Comparison of ENCODE assay signal across 13 cellular contexts in the genomic region with DNA sequence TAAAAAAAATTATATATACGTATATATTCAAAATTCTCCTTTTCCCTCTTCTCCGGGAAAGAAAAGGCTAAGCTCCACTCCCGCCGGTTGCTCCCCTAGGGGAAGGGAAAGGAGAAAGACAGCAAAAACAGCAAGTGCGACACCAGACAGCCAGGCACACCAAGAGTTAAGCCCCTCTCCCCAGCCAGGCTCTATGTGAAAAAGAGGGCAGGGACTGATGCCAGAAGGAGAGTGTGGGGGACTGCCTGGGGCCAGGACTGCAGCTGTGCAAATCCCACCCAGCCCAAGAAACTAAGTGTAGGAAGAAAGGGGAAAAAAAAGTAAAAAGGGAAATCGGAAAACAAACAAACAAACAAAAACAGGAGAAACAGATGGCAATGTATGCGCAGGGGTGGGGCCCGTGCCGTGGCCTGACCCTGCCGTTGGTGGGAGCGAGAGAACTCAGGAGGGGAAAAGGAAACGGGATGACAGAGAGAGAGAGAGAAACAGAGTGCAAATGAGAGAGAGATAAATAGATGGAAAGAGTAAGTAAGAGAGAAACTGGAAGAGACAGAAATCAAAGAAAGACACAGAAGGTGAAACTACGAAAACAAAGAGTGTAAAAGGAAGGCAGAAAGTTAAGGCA. TPM values are rescaled to one million over a fixed set of nuclear protein-coding genes. Genes with fewer than 3 reads are reported as not detected.
A peak's percentile ranks its signal among the peaks of the same experiment; 100 is the strongest.
DNase-seq lines count a peak whose midpoint lies in the region; ATAC-seq and TF ChIP-seq lines count a peak whose summit lies in the region.
"Had no signal": no experiment of that assay in that cellular context is flagged by ENCODE, and none has a peak within 500 bp of the region (broad histone marks: within the 10 kb centered on the region; RNA-seq: fewer than 3 reads in every experiment).

No MANE protein-coding gene starts in this region.

- DNase-seq in SK-N-SH (no peak), foreskin fibroblast (peak in 1 of 2 donors; percentile 61), neural crest cell (ENCODE audit: low read depth, low spot score) (peak; percentile 36), NCI-H526 treated with DMSO at 0.1 percent for 48 hours (lab: John Stamatoyannopoulos, UW) (no peak), T-helper 17 cell (no peak), Calu3 (no peak)
- DNase-seq: ACHN, erythroblast, small intestine had no signal

- H3K9me3 ChIP-seq in SK-N-SH (no peaks in the 10 kb centered on the region), T-helper 17 cell (ENCODE audit: control insufficient read depth, low read length, poor library complexity, severe bottlenecking) (peaks cover 3% of the 10 kb centered on the region)

- peak overlapping the region; percentile 56 for H3K4me2 ChIP-seq in SK-N-SH

- H3F3A ChIP-seq in SK-N-SH (replicated peaks; ENCODE audit: insufficient read depth), result peaks cover 16% of the 10 kb centered on the region

- H3K4me3 Mint-ChIP-seq in neural crest cell (peak overlapping the region; percentile 77), T-helper 17 cell (no peak overlapping the region), Calu3 (ENCODE audit: low read depth, unreplicated experiment) (no peak overlapping the region)

- TF ChIP-seq RAD21 in SK-N-SH (IDR thresholded peaks at IDR 0.05; ENCODE audit: low read length), result no peak

- WGBS in SK-N-SH (ENCODE audit: low lambda C conversion rate), result 27% methylated on average over 13 of the region's 13 CpGs

- H3K4me3 ChIP-seq in ACC112 (ENCODE audit: low read depth, low read length) (peak overlapping the region; percentile 52), SK-N-SH (ENCODE audit: low read depth in 2 of 2, low read length in 1 of 2) (peak overlapping the region in 1 of 2 experiments; percentile 6; a peak in 1 of 4 replicates), foreskin fibroblast (ENCODE audit: low read depth in 1 of 2, low read length in 2 of 2) (peak overlapping the region; percentile 17 to 25)

- ATAC-seq in GM18873 (IDR thresholded peaks at IDR 0.05; ENCODE audit: low FRiP score, unreplicated experiment) (no peak), T-helper 17 cell (no peak)
- ATAC-seq: HCT116 had no signal

- H3K4me1 Mint-ChIP-seq in neural crest cell (peaks cover 39% of the 10 kb centered on the region), T-helper 17 cell (peaks cover 10% of the 10 kb centered on the region), Calu3 (ENCODE audit: low read depth, unreplicated experiment) (peaks cover 14% of the 10 kb centered on the region)

- TF ChIP-seq CTCF in SK-N-SH (IDR thresholded peaks at IDR 0.05), result no peak
- TF ChIP-seq CTCF in foreskin fibroblast (IDR thresholded peaks at IDR 0.05; ENCODE audit: low read depth, low read length), result no peak
- TF ChIP-seq CTCF in neural crest cell (conservative IDR thresholded peaks at IDR 0.05), result no peak
- no peak for TF ChIP-seq CTCF in Calu3 (IDR thresholded peaks at IDR 0.05; ENCODE audit: unreplicated experiment)

- H3K9ac ChIP-seq in SK-N-SH, result peak overlapping the region; percentile 45; the same call in 1 of the 2 replicates

- POLR2A ChIA-PET in SK-N-SH (lab: Yijun Ruan, JAX), result no interaction called here

- no peaks in the 10 kb centered on the region for H4K20me1 ChIP-seq in SK-N-SH (ENCODE audit: insufficient read depth)

- H3K27ac Mint-ChIP-seq in neural crest cell (ENCODE audit: unreplicated experiment) (peak overlapping the region; percentile 30), T-helper 17 cell (no peak overlapping the region), Calu3 (ENCODE audit: unreplicated experiment) (no peak overlapping the region)

- BruUV-seq in Calu3 (replicated peaks; lab: Mats Ljungman, UMichigan), result no TSS peak

- H3K27me3 ChIP-seq in ACC112 (ENCODE audit: insufficient read depth, low read length) (no peaks in the 10 kb centered on the region), SK-N-SH (ENCODE audit: insufficient read depth) (no peaks in the 10 kb centered on the region)

- no peaks in the 10 kb centered on the region for H3K9me2 ChIP-seq in SK-N-SH

- H3K4me1 ChIP-seq in ACC112 (ENCODE audit: control insufficient read depth, insufficient read depth, low read length, unreplicated experiment), result peaks cover 27% of the 10 kb centered on the region
- H3K4me1 ChIP-seq in SK-N-SH (ENCODE audit: control insufficient read depth in 1 of 2, insufficient read depth in 2 of 2, low read depth in 1 of 2, low read length in 1 of 2), result peaks cover 0 to 23% of the 10 kb centered on the region in 2 experiments; a peak in 1 of 4 replicates

- H3K36me3 Mint-ChIP-seq in neural crest cell (ENCODE audit: low read depth) (no peaks in the 10 kb centered on the region), T-helper 17 cell (ENCODE audit: low read depth) (no peaks in the 10 kb centered on the region), Calu3 (ENCODE audit: insufficient read depth, unreplicated experiment) (no peaks in the 10 kb centered on the region)

- peak overlapping the region; percentile 59 for H3K27ac ChIP-seq in ACC112 (ENCODE audit: low read depth, low read length)
- H3K27ac ChIP-seq in SK-N-SH (ENCODE audit: low read depth in 2 of 2, low read length in 1 of 2), result peak overlapping the region in 1 of 2 experiments; percentile 75; a peak in 3 of 4 replicates

- intact Hi-C loops in Calu3 (cut with micrococcal nuclease; ENCODE audit: unreplicated experiment), result no loop called here

- no peaks in the 10 kb centered on the region for H3K36me3 ChIP-seq in ACC112 (ENCODE audit: insufficient read depth, low read length)
- H3K36me3 ChIP-seq in SK-N-SH (replicated peaks in 1 of 2; ENCODE audit: control insufficient read depth in 1 of 2, insufficient read depth in 2 of 2, low read length in 1 of 2), result no peaks in the 10 kb centered on the region

- H3K9me3 Mint-ChIP-seq in neural crest cell (peaks cover 3% of the 10 kb centered on the region), Calu3 (ENCODE audit: low read depth, unreplicated experiment) (no peaks in the 10 kb centered on the region)

- H3K27me3 Mint-ChIP-seq in neural crest cell (ENCODE audit: low read depth) (no peaks in the 10 kb centered on the region), T-helper 17 cell (peaks cover 21% of the 10 kb centered on the region), Calu3 (ENCODE audit: unreplicated experiment) (no peaks in the 10 kb centered on the region)

- peak overlapping the region; percentile 93 for H2AFZ ChIP-seq in ACC112 (ENCODE audit: low read length, unreplicated experiment)
- peak overlapping the region; percentile 80 for H2AFZ ChIP-seq in SK-N-SH (ENCODE audit: low read depth)

- TF ChIP-seq EP300 in SK-N-SH (IDR thresholded peaks at IDR 0.05; ENCODE audit: borderline replicate concordance in 1 of 2, low read depth in 1 of 2, low read length in 1 of 2), result no peak

- H3K79me2 ChIP-seq in ACC112 (ENCODE audit: control insufficient read depth, insufficient read depth, low read length, unreplicated experiment), result no peaks in the 10 kb centered on the region
- no peaks in the 10 kb centered on the region for H3K79me2 ChIP-seq in SK-N-SH (ENCODE audit: insufficient read depth)

- CTCF ChIA-PET in SK-N-SH (lab: Yijun Ruan, JAX), result interaction anchor here (2.0 kb wide), 1 partner anchor 24 kb away, joined by 4 read pairs; no protein-coding TSS in a partner anchor
- CTCF ChIA-PET in Calu3 (lab: Charles Lee), result no interaction called here

TF ChIP-seq in SK-N-SH, 30 proteins besides CTCF, POLR2A, EP300 and RAD21 (continues in another document):
- TF ChIP-seq FOXM1 (IDR thresholded peaks at IDR 0.05; ENCODE audit: low read depth) (no peak), ELF1 (IDR thresholded peaks at IDR 0.05) (no peak), CHD2 (IDR thresholded peaks at IDR 0.05; ENCODE audit: low read length, partially characterized antibody) (no peak), MEF2A (IDR thresholded peaks at IDR 0.05; ENCODE audit: borderline replicate concordance, low read depth) (no peak)
- TF ChIP-seq, protein P1, sequence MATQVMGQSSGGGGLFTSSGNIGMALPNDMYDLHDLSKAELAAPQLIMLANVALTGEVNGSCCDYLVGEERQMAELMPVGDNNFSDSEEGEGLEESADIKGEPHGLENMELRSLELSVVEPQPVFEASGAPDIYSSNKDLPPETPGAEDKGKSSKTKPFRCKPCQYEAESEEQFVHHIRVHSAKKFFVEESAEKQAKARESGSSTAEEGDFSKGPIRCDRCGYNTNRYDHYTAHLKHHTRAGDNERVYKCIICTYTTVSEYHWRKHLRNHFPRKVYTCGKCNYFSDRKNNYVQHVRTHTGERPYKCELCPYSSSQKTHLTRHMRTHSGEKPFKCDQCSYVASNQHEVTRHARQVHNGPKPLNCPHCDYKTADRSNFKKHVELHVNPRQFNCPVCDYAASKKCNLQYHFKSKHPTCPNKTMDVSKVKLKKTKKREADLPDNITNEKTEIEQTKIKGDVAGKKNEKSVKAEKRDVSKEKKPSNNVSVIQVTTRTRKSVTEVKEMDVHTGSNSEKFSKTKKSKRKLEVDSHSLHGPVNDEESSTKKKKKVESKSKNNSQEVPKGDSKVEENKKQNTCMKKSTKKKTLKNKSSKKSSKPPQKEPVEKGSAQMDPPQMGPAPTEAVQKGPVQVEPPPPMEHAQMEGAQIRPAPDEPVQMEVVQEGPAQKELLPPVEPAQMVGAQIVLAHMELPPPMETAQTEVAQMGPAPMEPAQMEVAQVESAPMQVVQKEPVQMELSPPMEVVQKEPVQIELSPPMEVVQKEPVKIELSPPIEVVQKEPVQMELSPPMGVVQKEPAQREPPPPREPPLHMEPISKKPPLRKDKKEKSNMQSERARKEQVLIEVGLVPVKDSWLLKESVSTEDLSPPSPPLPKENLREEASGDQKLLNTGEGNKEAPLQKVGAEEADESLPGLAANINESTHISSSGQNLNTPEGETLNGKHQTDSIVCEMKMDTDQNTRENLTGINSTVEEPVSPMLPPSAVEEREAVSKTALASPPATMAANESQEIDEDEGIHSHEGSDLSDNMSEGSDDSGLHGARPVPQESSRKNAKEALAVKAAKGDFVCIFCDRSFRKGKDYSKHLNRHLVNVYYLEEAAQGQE (IDR thresholded peaks at IDR 0.05; ENCODE audit: low read depth, low read length), result no peak

RNA-seq across cellular contexts. Expression of a gene that starts 27.6 kb away (rescaled TPM):
- polyA plus RNA-seq in SK-N-SH (2012; rRNA removed), result not detected in 2 replicates
- not detected in 2 replicates for polyA plus RNA-seq in SK-N-SH (2012; cell fraction: cytosol; rRNA removed)
- polyA plus RNA-seq in SK-N-SH (2012; cell fraction: nucleus; rRNA removed), result not detected in 2 replicates
- total RNA-seq in neural crest cell, result not detected in 2 replicates
- total RNA-seq in T-helper 17 cell, result not detected
- not detected in 2 replicates for total RNA-seq in Calu3 (2022)
- total RNA-seq: LHCN-M2 had no signal

RNA-seq across cellular contexts. Expression of a gene that starts 35.6 kb away (rescaled TPM):
- not detected in 2 replicates for polyA plus RNA-seq in SK-N-SH (2012; rRNA removed)
- polyA plus RNA-seq in SK-N-SH (2012; cell fraction: cytosol; rRNA removed), result not detected in 2 replicates
- not detected in 2 replicates for polyA plus RNA-seq in SK-N-SH (2012; cell fraction: nucleus; rRNA removed)
- total RNA-seq in neural crest cell (not detected in 2 replicates), T-helper 17 cell (not detected), Calu3 (2022) (not detected in 2 replicates)
- total RNA-seq: LHCN-M2 had no signal
